In genomic region chr2:156219491-156220100, GRCh38 we compare ENCODE assay signal across 21 cellular contexts.
DNase-seq lines count a peak whose midpoint lies in the region; ATAC-seq, FAIRE-seq and TF ChIP-seq lines count a peak whose summit lies in the region.
"Had no signal": no experiment of that assay in that cellular context is flagged by ENCODE, and none has a peak within 500 bp of the region (broad histone marks: within the 10 kb centered on the region; RNA-seq: fewer than 3 reads in every experiment).

No MANE protein-coding gene starts in this region.

- BruUV-seq in K562 (replicated peaks; lab: Mats Ljungman, UMichigan) = no TSS peak

- no peak overlapping the region for H3K14ac ChIP-seq in trophoblast cell (ENCODE audit: low read length)

- peaks cover 0 to 2% of the 10 kb centered on the region in 2 experiments; a peak in 1 of 5 replicates for H3K4me1 ChIP-seq in K562 (replicated peaks in 1 of 2; ENCODE audit: control insufficient read depth in 2 of 2, insufficient read depth in 2 of 2, low read length in 2 of 2)
- no peaks in the 10 kb centered on the region for H3K4me1 ChIP-seq in trophoblast cell (ENCODE audit: control insufficient read depth in 1 of 2, insufficient read depth in 2 of 2, low read length in 2 of 2)
- H3K4me1 ChIP-seq: BLaER1, Caco-2, HAP-1 had no signal

- no peaks in the 10 kb centered on the region for H3K79me2 ChIP-seq in K562 (ENCODE audit: control insufficient read depth, insufficient read depth, low read length)
- no peaks in the 10 kb centered on the region for H3K79me2 ChIP-seq in trophoblast cell (ENCODE audit: control insufficient read depth, insufficient read depth, low read length, poor library complexity)

- 3% methylated on average over 4 of the region's 4 CpGs for WGBS in K562 (ENCODE audit: insufficient coverage, low coverage, missing lambda C conversion rate)
- WGBS in trophoblast cell (ENCODE audit: extremely low coverage, insufficient coverage, insufficient read length) = no CpG with 5 or more reads among the region's 4 CpGs

- no peak for TF ChIP-seq POLR2A in K562 (conservative IDR thresholded peaks at IDR 0.05)

- no peak overlapping the region for H2AK5ac ChIP-seq in trophoblast cell (ENCODE audit: low read length)

- TF ChIP-seq EP300 in K562 (IDR thresholded peaks at IDR 0.05; ENCODE audit: low read length) = no peak

- H3K9me1 ChIP-seq in K562 (ENCODE audit: control insufficient read depth, insufficient read depth, low read length) = no peaks in the 10 kb centered on the region

- H2AFZ ChIP-seq in K562 (ENCODE audit: low read depth, low read length) (no peak overlapping the region), trophoblast cell (ENCODE audit: insufficient read depth, low read length, poor library complexity) (no peak overlapping the region)
- H2AFZ ChIP-seq: GM23248 had no signal

- H2BK120ac ChIP-seq in trophoblast cell (ENCODE audit: insufficient read depth, low read length, poor library complexity) = no peak overlapping the region

- ATAC-seq in K562 = peak; percentile 92
- ATAC-seq: CD8-positive, alpha-beta T cell; GM12878 had no signal

- TF ChIP-seq RAD21 in K562 (CRISPR knock-in tag; conservative IDR thresholded peaks at IDR 0.05 in 1 of 2, IDR thresholded peaks at IDR 0.05 in 1 of 2) = no peak

- in situ Hi-C loops in K562 (cut with MboI) = no loop called here

- no peak overlapping the region for H3K4me3 ChIP-seq in K562
- H3K4me3 ChIP-seq in trophoblast cell (ENCODE audit: low read depth, low read length) = no peak overlapping the region
- H3K4me3 ChIP-seq: BLaER1, GM12878, GM23248, HAP-1 had no signal

- DNase-seq in OCI-M1 (lab: John Stamatoyannopoulos, UW) = peak; percentile 44
- DNase-seq in K562 (ENCODE audit: extremely low read depth in 1 of 4, low spot score in 3 of 4) = peak in 2 of 4 experiments; percentile 44 to 56
- DNase-seq in trophoblast cell = no peak
- no peak for DNase-seq in medulla oblongata (ENCODE audit: extremely low spot score)
- DNase-seq in AG20443 (ENCODE audit: low spot score) = no peak
- no peak for DNase-seq in NCI-H446 treated with DMSO at 0.1 percent for 48 hours (lab: John Stamatoyannopoulos, UW)
- DNase-seq: Caco-2; CD4-positive, CD25-positive, alpha-beta regulatory T cell; CD8-positive, alpha-beta T cell; DMS 273 treated with DMSO at 0.1 percent for 48 hours; DMS79; EL; GDM1; GM23248; HFFc6 had no signal

- H3K27me3 ChIP-seq in K562 (ENCODE audit: control insufficient read depth in 2 of 2, insufficient read depth in 2 of 2, low read length in 2 of 2) = no peaks in the 10 kb centered on the region
- H3K27me3 ChIP-seq in trophoblast cell (ENCODE audit: insufficient read depth, low read length) = no peaks in the 10 kb centered on the region
- H3K27me3 ChIP-seq: BLaER1 had no signal

- TF ChIP-seq CTCF in K562 (IDR thresholded peaks at IDR 0.05 in 2 of 3, conservative IDR thresholded peaks at IDR 0.05 in 1 of 3; ENCODE audit: insufficient read depth in 2 of 3, low read depth in 1 of 3, low read length in 3 of 3) = no peak

- H3K4ac ChIP-seq in trophoblast cell (ENCODE audit: low read depth, low read length) = no peak overlapping the region

- no peak for FAIRE-seq in K562 (lab: Jason Lieb, UNC)
- FAIRE-seq: D721Med, GM12878, GM19239 had no signal

- POLR2A ChIA-PET in K562 (lab: Yijun Ruan, JAX) = no interaction called here

- H2BK5ac ChIP-seq in trophoblast cell (ENCODE audit: low read depth, low read length, poor library complexity) = no peak overlapping the region

- H3K9ac ChIP-seq in K562 (ENCODE audit: insufficient read depth in 1 of 2, low read depth in 2 of 2, low read length in 2 of 2) = no peak overlapping the region
- H3K9ac ChIP-seq in trophoblast cell (ENCODE audit: low read length) = no peak overlapping the region
- H3K9ac ChIP-seq: BLaER1, GM23248 had no signal

- no peaks in the 10 kb centered on the region for H3K36me3 ChIP-seq in K562 (ENCODE audit: control insufficient read depth, insufficient read depth, low read length)
- no peaks in the 10 kb centered on the region for H3K36me3 ChIP-seq in trophoblast cell (ENCODE audit: control insufficient read depth in 1 of 2, insufficient read depth in 2 of 2, low read length in 2 of 2)
- H3K36me3 ChIP-seq: BLaER1, HAP-1 had no signal

- H3K79me1 ChIP-seq in trophoblast cell (ENCODE audit: low read length) = no peaks in the 10 kb centered on the region

- no peaks in the 10 kb centered on the region for H4K20me1 ChIP-seq in K562 (replicated peaks; ENCODE audit: control insufficient read depth, insufficient read depth, low read length)
- H4K20me1 ChIP-seq: BLaER1 had no signal

- CTCF ChIA-PET in K562 (lab: Yijun Ruan, JAX; ENCODE audit: low intra/inter-chr PET ratio) = no interaction called here

- H4K91ac ChIP-seq in trophoblast cell (ENCODE audit: low read depth, low read length) = no peak overlapping the region

- H3K27ac ChIP-seq in K562 (ENCODE audit: extremely low read depth, low read depth, low read length) (peak overlapping the region; percentile 51; the same call in 1 of the 3 replicates), trophoblast cell (ENCODE audit: low read depth, low read length) (no peak overlapping the region)
- H3K27ac ChIP-seq: BLaER1, C4-2B, GM23248 had no signal

- peak overlapping the region; percentile 22; the same call in 1 of the 2 replicates for H3K4me2 ChIP-seq in K562 (ENCODE audit: insufficient read depth, low read length)
- H3K4me2 ChIP-seq in trophoblast cell (ENCODE audit: low read length) = no peak overlapping the region
- H3K4me2 ChIP-seq: BLaER1 had no signal

- H4K12ac ChIP-seq in trophoblast cell (ENCODE audit: low read depth, low read length) = no peak overlapping the region

- no peak overlapping the region for H2BK12ac ChIP-seq in trophoblast cell (ENCODE audit: low read length)

- no peak overlapping the region for H3K18ac ChIP-seq in trophoblast cell (ENCODE audit: low read length)

- H3K9me3 ChIP-seq in K562 (replicated peaks; ENCODE audit: control insufficient read depth, insufficient read depth, low read depth, low read length) (no peaks in the 10 kb centered on the region; the same call in 1 of the 2 replicates), trophoblast cell (ENCODE audit: insufficient read depth, low read depth, low read length) (no peaks in the 10 kb centered on the region)
- H3K9me3 ChIP-seq: HAP-1 had no signal

- intact Hi-C loops in K562 (cut with micrococcal nuclease) = no loop called here

- H4K8ac ChIP-seq in trophoblast cell (ENCODE audit: low read depth, low read length) = no peak overlapping the region

- peak overlapping the region; percentile 21 for H3K23ac ChIP-seq in trophoblast cell (ENCODE audit: low read length)

TF ChIP-seq in K562, 482 proteins besides CTCF, POLR2A, EP300 and RAD21 (continues in another document):
- TF ChIP-seq HDAC2 (IDR thresholded peaks at IDR 0.05) = no peak
- TF ChIP-seq E2F3 (CRISPR knock-in tag; IDR thresholded peaks at IDR 0.05) = no peak
- peak; percentile 71 for TF ChIP-seq ARID1B (IDR thresholded peaks at IDR 0.05)
- TF ChIP-seq L3MBTL2 (IDR thresholded peaks at IDR 0.05) = peak; percentile 54; the same call in 1 of the 2 replicates
- no peak for TF ChIP-seq SAFB (IDR thresholded peaks at IDR 0.05; ENCODE audit: borderline replicate concordance, low read depth, low read length)
- TF ChIP-seq ZNF57 (CRISPR knock-in tag; IDR thresholded peaks at IDR 0.05) = no peak
- no peak for TF ChIP-seq ZNF512 (tag; IDR thresholded peaks at IDR 0.05)
- TF ChIP-seq NFIC (IDR thresholded peaks at IDR 0.05) = peak; percentile 78
- no peak for TF ChIP-seq USF1 (CRISPR knock-in tag; IDR thresholded peaks at IDR 0.05)
- peak; percentile 60 for TF ChIP-seq NFE2 (IDR thresholded peaks at IDR 0.05; ENCODE audit: low read depth)
- no peak for TF ChIP-seq RBM17 (IDR thresholded peaks at IDR 0.05; ENCODE audit: borderline replicate concordance, low read depth, low read length)
